ENCODE assay signal across 14 cellular contexts in the genomic region with DNA sequence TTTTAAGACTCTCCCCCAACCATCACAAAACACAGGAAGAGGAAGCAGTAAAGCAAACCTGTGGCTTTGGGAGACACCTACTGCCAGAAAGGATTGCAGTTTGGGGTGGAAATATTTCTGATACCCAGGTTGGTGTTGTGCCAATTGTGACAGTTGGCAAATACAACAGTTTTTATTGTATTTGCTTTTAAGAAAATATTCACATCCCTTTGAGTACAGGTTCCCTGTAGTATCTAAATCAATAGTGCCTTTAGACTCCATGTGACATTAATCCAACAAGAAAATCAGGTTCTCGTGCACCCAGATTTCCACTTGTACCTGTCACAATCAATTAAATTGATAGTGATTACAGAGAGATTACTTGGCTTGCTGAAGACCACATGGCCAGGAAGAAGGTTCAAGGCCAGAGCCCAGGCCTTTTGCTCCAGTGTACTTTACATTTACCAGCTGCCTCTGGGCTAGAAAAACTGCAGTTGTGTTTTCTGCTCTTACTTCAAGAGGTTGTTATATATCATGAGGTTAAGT.
A peak's percentile ranks its signal among the peaks of the same experiment; 100 is the strongest.
DNase-seq lines count a peak whose midpoint lies in the region; FAIRE-seq and TF ChIP-seq lines count a peak whose summit lies in the region.
"Had no signal": no experiment of that assay in that cellular context is flagged by ENCODE, and none has a peak within 500 bp of the region (broad histone marks: within the 10 kb centered on the region; RNA-seq: fewer than 3 reads in every experiment).

No MANE protein-coding gene starts in this region.

- peak in 1 of 2 donors; percentile 35 for TF ChIP-seq CTCF in mammary epithelial cell (conservative IDR thresholded peaks at IDR 0.05 in 1 of 2, IDR thresholded peaks at IDR 0.05 in 1 of 2; ENCODE audit: extremely low read depth in 1 of 2, insufficient read depth in 1 of 2, low read depth in 1 of 2, low read length in 2 of 2)

- no peaks in the 10 kb centered on the region for H3K27me3 ChIP-seq in mammary epithelial cell (ENCODE audit: insufficient read depth, low read length)
- H3K27me3 ChIP-seq: ascending aorta had no signal

- H3K9me3 ChIP-seq in mammary epithelial cell (replicated peaks; ENCODE audit: insufficient read depth, low read length), result no peaks in the 10 kb centered on the region

- peaks cover 3% of the 10 kb centered on the region for H3K4me1 ChIP-seq in mammary epithelial cell (ENCODE audit: insufficient read depth, low read length)
- H3K4me1 ChIP-seq: ascending aorta had no signal

- dilution Hi-C loops in mammary epithelial cell (cut with HindIII; ENCODE audit: low sequenced_read_pairs), result no loop called here

- no peaks in the 10 kb centered on the region for H4K20me1 ChIP-seq in mammary epithelial cell (ENCODE audit: insufficient read depth, low read length)

- no peaks in the 10 kb centered on the region for H3K79me2 ChIP-seq in mammary epithelial cell (ENCODE audit: insufficient read depth, low read length)

- no peak overlapping the region for H3K4me3 ChIP-seq in mammary epithelial cell (replicated peaks in 1 of 3; ENCODE audit: insufficient read depth in 1 of 3, low read depth in 2 of 3, low read length in 3 of 3)
- H3K4me3 ChIP-seq: ascending aorta had no signal

- DNase-seq in HT-29 (ENCODE audit: low spot score) (peak; percentile 82), NCI-H345 (lab: John Stamatoyannopoulos, UW) (peak; percentile 46), mammary epithelial cell (peak; percentile 9), renal cortical epithelial cell (ENCODE audit: low read depth) (peak; percentile 21), RCC 7860 (ENCODE audit: low spot score) (no peak), HUDEP-2 (lab: John Stamatoyannopoulos, UW; ENCODE audit: unreplicated experiment in 76 of 76) (no peak), posterior vena cava (ENCODE audit: low spot score) (no peak)
- DNase-seq: activated T-cell treated with anti-CD3 and anti-CD28 coated beads for 4 hours; NCI-H187; posterior cingulate gyrus; Right ventricle myocardium superior; stimulated activated CD4-positive, alpha-beta T cell treated with anti-CD3 and anti-CD28 coated beads, Interleukin-2, amount 100 ng/mL, for 48 hours had no signal

- BruUV-seq in mammary epithelial cell (replicated peaks; lab: Mats Ljungman, UMichigan), result no TSS peak

- no peak overlapping the region for H3K9ac ChIP-seq in mammary epithelial cell (ENCODE audit: insufficient read depth, low read length)

- no peaks in the 10 kb centered on the region for H3K36me3 ChIP-seq in mammary epithelial cell (ENCODE audit: insufficient read depth, low read length)
- H3K36me3 ChIP-seq: ascending aorta had no signal

- H2AFZ ChIP-seq in mammary epithelial cell (ENCODE audit: low read depth, low read length), result peak overlapping the region; percentile 46

- FAIRE-seq in RCC 7860 (lab: Jason Lieb, UNC), result no peak
- FAIRE-seq: endometrium had no signal

- in situ Hi-C loops in mammary epithelial cell (cut with MboI; ENCODE audit: low sequenced_read_pairs in 2 of 2), result loop anchor here in 1 of 2 donors (25.0 kb wide), 1 partner anchor 315 kb away; no protein-coding TSS in a partner anchor

- intact Hi-C loops in mammary epithelial cell (cut with micrococcal nuclease), result loop anchor here (1.0 to 10.0 kb wide), 3 partner anchors 128 to 319 kb away; no protein-coding TSS in a partner anchor
- intact Hi-C loops in posterior vena cava (cut with DNase I), result no loop called here

- 92% methylated on average over 1 of the region's 1 CpG for WGBS in mammary epithelial cell (ENCODE audit: low coverage, missing lambda C conversion rate)

- H3K27ac ChIP-seq in mammary epithelial cell (ENCODE audit: insufficient read depth, low read depth, low read length), result no peak overlapping the region
- H3K27ac ChIP-seq: ascending aorta had no signal

- CTCF ChIA-PET in mammary epithelial cell (lab: Charles Lee; ENCODE audit: low non-redundant PET), result no interaction called here

- no peak overlapping the region for H3K4me2 ChIP-seq in mammary epithelial cell (ENCODE audit: insufficient read depth, low read depth, low read length)

Comparison
In these comparisons a context has a peak if more than half of its experiments do, and no peak if none do; other contexts are left out.
1. DNase-seq: peak in HT-29 (single experiment), NCI-H345 (single experiment), mammary epithelial cell (single experiment) and renal cortical epithelial cell (single experiment); none in RCC 7860 (single experiment), HUDEP-2 (0 of 76) and posterior vena cava (single experiment).